ENCODE assay signal across 2 cellular contexts in the genomic region with DNA sequence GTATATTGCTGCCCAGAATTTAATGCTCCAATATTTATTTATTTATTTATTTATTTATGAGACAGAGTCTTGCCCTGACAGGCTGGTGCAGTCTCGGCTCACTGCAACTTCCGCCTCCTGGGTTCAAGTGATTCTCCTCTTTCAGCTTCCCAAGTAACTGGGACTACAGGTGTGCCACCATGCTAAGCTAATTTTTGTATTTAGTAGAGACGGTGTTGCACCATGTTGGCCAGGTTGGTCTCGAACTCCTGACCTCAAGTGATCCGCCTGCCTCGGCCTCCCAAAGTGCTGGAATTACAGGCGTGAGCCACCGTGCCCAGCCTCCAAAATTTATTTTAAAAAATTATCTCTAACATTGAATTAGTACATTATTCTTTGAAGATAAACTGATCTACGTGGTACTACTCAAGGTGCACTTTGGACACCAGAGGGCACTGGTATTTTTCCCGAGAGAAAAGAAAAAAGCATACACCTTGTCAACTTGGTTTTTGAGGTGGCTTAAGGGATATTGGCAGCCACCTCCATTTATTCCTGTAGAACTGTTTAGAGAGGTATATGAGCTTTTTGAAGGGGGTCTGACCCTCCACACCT.
A peak's percentile ranks its signal among the peaks of the same experiment; 100 is the strongest.
TF ChIP-seq lines count a peak whose summit lies in the region.

No MANE protein-coding gene starts in this region.

TF ChIP-seq in WTC11, 78 proteins besides CTCF, POLR2A, EP300 and RAD21:
- TF ChIP-seq, protein P1, sequence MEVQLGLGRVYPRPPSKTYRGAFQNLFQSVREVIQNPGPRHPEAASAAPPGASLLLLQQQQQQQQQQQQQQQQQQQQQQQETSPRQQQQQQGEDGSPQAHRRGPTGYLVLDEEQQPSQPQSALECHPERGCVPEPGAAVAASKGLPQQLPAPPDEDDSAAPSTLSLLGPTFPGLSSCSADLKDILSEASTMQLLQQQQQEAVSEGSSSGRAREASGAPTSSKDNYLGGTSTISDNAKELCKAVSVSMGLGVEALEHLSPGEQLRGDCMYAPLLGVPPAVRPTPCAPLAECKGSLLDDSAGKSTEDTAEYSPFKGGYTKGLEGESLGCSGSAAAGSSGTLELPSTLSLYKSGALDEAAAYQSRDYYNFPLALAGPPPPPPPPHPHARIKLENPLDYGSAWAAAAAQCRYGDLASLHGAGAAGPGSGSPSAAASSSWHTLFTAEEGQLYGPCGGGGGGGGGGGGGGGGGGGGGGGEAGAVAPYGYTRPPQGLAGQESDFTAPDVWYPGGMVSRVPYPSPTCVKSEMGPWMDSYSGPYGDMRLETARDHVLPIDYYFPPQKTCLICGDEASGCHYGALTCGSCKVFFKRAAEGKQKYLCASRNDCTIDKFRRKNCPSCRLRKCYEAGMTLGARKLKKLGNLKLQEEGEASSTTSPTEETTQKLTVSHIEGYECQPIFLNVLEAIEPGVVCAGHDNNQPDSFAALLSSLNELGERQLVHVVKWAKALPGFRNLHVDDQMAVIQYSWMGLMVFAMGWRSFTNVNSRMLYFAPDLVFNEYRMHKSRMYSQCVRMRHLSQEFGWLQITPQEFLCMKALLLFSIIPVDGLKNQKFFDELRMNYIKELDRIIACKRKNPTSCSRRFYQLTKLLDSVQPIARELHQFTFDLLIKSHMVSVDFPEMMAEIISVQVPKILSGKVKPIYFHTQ (CRISPR knock-in tag; IDR thresholded peaks at IDR 0.05), result no peak
- TF ChIP-seq ZNF121 (CRISPR knock-in tag; IDR thresholded peaks at IDR 0.05), result no peak

TF ChIP-seq in HepG2, 621 proteins besides CTCF, POLR2A, EP300 and RAD21 (continues in another document):
- TF ChIP-seq, protein P2, sequence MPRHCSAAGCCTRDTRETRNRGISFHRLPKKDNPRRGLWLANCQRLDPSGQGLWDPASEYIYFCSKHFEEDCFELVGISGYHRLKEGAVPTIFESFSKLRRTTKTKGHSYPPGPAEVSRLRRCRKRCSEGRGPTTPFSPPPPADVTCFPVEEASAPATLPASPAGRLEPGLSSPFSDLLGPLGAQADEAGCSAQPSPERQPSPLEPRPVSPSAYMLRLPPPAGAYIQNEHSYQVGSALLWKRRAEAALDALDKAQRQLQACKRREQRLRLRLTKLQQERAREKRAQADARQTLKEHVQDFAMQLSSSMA (CRISPR knock-in tag; IDR thresholded peaks at IDR 0.05), result no peak
- no peak for TF ChIP-seq ZNF577 (CRISPR knock-in tag; IDR thresholded peaks at IDR 0.05; ENCODE audit: borderline replicate concordance, low read depth)
- TF ChIP-seq, protein P3, sequence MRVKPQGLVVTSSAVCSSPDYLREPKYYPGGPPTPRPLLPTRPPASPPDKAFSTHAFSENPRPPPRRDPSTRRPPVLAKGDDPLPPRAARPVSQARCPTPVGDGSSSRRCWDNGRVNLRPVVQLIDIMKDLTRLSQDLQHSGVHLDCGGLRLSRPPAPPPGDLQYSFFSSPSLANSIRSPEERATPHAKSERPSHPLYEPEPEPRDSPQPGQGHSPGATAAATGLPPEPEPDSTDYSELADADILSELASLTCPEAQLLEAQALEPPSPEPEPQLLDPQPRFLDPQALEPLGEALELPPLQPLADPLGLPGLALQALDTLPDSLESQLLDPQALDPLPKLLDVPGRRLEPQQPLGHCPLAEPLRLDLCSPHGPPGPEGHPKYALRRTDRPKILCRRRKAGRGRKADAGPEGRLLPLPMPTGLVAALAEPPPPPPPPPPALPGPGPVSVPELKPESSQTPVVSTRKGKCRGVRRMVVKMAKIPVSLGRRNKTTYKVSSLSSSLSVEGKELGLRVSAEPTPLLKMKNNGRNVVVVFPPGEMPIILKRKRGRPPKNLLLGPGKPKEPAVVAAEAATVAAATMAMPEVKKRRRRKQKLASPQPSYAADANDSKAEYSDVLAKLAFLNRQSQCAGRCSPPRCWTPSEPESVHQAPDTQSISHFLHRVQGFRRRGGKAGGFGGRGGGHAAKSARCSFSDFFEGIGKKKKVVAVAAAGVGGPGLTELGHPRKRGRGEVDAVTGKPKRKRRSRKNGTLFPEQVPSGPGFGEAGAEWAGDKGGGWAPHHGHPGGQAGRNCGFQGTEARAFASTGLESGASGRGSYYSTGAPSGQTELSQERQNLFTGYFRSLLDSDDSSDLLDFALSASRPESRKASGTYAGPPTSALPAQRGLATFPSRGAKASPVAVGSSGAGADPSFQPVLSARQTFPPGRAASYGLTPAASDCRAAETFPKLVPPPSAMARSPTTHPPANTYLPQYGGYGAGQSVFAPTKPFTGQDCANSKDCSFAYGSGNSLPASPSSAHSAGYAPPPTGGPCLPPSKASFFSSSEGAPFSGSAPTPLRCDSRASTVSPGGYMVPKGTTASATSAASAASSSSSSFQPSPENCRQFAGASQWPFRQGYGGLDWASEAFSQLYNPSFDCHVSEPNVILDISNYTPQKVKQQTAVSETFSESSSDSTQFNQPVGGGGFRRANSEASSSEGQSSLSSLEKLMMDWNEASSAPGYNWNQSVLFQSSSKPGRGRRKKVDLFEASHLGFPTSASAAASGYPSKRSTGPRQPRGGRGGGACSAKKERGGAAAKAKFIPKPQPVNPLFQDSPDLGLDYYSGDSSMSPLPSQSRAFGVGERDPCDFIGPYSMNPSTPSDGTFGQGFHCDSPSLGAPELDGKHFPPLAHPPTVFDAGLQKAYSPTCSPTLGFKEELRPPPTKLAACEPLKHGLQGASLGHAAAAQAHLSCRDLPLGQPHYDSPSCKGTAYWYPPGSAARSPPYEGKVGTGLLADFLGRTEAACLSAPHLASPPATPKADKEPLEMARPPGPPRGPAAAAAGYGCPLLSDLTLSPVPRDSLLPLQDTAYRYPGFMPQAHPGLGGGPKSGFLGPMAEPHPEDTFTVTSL (CRISPR knock-in tag; IDR thresholded peaks at IDR 0.05; ENCODE audit: borderline replicate concordance), result no peak
- no peak for TF ChIP-seq SRSF4 (IDR thresholded peaks at IDR 0.05; ENCODE audit: low read depth, low read length, poor library complexity, severe bottlenecking)
- no peak for TF ChIP-seq RFXANK (CRISPR knock-in tag; IDR thresholded peaks at IDR 0.05)
- TF ChIP-seq DNMT3B (CRISPR knock-in tag; conservative IDR thresholded peaks at IDR 0.05), result no peak
- TF ChIP-seq, protein P4, sequence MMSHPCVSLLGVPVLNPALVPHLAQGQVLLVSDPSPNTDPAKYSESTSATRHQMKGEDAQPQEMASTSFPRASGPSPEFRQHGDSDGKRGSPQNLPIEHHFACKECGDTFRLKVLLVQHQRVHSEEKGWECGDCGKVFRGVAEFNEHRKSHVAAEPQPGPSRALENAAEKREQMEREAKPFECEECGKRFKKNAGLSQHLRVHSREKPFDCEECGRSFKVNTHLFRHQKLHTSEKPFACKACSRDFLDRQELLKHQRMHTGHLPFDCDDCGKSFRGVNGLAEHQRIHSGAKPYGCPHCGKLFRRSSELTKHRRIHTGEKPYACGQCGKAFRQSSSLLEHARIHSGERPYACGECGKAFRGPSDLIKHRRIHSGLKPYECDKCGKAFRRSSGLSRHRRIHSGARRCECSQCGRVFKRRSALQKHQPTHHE (CRISPR knock-in tag; IDR thresholded peaks at IDR 0.05; ENCODE audit: borderline replicate concordance), result peak; percentile 55; the same call in 1 of the 2 replicates
- TF ChIP-seq YEATS2 (CRISPR knock-in tag; IDR thresholded peaks at IDR 0.05; ENCODE audit: borderline replicate concordance), result no peak
- TF ChIP-seq FOXA3 (CRISPR knock-in tag; IDR thresholded peaks at IDR 0.05), result no peak; the same call in 1 of the 2 replicates
- TF ChIP-seq MAF1 (CRISPR knock-in tag; IDR thresholded peaks at IDR 0.05; ENCODE audit: borderline replicate concordance), result no peak
- 0 out of 2 replicates have a peak, but pooled peaks have one; percentile 12 for TF ChIP-seq REL (CRISPR knock-in tag; conservative IDR thresholded peaks at IDR 0.05)
- TF ChIP-seq SNAI1 (CRISPR knock-in tag; IDR thresholded peaks at IDR 0.05; ENCODE audit: borderline replicate concordance), result 0 out of 2 replicates have a peak, but pooled peaks have one; percentile 53
- TF ChIP-seq, protein P5, sequence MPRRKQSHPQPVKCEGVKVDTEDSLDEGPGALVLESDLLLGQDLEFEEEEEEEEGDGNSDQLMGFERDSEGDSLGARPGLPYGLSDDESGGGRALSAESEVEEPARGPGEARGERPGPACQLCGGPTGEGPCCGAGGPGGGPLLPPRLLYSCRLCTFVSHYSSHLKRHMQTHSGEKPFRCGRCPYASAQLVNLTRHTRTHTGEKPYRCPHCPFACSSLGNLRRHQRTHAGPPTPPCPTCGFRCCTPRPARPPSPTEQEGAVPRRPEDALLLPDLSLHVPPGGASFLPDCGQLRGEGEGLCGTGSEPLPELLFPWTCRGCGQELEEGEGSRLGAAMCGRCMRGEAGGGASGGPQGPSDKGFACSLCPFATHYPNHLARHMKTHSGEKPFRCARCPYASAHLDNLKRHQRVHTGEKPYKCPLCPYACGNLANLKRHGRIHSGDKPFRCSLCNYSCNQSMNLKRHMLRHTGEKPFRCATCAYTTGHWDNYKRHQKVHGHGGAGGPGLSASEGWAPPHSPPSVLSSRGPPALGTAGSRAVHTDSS (CRISPR knock-in tag; conservative IDR thresholded peaks at IDR 0.05), result no peak
- 0 out of 2 replicates have a peak, but pooled peaks have one; percentile 12 for TF ChIP-seq RFX3 (CRISPR knock-in tag; IDR thresholded peaks at IDR 0.05)
- no peak for TF ChIP-seq MAFF (IDR thresholded peaks at IDR 0.05; ENCODE audit: low read depth, low read length)
- no peak for TF ChIP-seq SUZ12 (IDR thresholded peaks at IDR 0.05; ENCODE audit: low read depth, low read length)
- TF ChIP-seq, protein P6, sequence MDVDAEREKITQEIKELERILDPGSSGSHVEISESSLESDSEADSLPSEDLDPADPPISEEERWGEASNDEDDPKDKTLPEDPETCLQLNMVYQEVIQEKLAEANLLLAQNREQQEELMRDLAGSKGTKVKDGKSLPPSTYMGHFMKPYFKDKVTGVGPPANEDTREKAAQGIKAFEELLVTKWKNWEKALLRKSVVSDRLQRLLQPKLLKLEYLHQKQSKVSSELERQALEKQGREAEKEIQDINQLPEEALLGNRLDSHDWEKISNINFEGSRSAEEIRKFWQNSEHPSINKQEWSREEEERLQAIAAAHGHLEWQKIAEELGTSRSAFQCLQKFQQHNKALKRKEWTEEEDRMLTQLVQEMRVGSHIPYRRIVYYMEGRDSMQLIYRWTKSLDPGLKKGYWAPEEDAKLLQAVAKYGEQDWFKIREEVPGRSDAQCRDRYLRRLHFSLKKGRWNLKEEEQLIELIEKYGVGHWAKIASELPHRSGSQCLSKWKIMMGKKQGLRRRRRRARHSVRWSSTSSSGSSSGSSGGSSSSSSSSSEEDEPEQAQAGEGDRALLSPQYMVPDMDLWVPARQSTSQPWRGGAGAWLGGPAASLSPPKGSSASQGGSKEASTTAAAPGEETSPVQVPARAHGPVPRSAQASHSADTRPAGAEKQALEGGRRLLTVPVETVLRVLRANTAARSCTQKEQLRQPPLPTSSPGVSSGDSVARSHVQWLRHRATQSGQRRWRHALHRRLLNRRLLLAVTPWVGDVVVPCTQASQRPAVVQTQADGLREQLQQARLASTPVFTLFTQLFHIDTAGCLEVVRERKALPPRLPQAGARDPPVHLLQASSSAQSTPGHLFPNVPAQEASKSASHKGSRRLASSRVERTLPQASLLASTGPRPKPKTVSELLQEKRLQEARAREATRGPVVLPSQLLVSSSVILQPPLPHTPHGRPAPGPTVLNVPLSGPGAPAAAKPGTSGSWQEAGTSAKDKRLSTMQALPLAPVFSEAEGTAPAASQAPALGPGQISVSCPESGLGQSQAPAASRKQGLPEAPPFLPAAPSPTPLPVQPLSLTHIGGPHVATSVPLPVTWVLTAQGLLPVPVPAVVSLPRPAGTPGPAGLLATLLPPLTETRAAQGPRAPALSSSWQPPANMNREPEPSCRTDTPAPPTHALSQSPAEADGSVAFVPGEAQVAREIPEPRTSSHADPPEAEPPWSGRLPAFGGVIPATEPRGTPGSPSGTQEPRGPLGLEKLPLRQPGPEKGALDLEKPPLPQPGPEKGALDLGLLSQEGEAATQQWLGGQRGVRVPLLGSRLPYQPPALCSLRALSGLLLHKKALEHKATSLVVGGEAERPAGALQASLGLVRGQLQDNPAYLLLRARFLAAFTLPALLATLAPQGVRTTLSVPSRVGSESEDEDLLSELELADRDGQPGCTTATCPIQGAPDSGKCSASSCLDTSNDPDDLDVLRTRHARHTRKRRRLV (CRISPR knock-in tag; IDR thresholded peaks at IDR 0.05), result no peak
- TF ChIP-seq ZNF180 (CRISPR knock-in tag; IDR thresholded peaks at IDR 0.05; ENCODE audit: borderline replicate concordance, low read depth), result no peak
- no peak for TF ChIP-seq GABPA (IDR thresholded peaks at IDR 0.05; ENCODE audit: low read depth, low read length)
- 0 out of 2 replicates have a peak, but pooled peaks have one; percentile 21 for TF ChIP-seq GABPA (CRISPR knock-in tag; IDR thresholded peaks at IDR 0.05; ENCODE audit: low read depth)
- TF ChIP-seq ZNF775 (CRISPR knock-in tag; IDR thresholded peaks at IDR 0.05; ENCODE audit: borderline replicate concordance), result no peak
- no peak for TF ChIP-seq ZNF567 (CRISPR knock-in tag; IDR thresholded peaks at IDR 0.05; ENCODE audit: borderline replicate concordance)
- no peak for TF ChIP-seq EED (CRISPR knock-in tag; IDR thresholded peaks at IDR 0.05)
- 0 out of 2 replicates have a peak, but pooled peaks have one; percentile 17 for TF ChIP-seq GATAD2A (CRISPR knock-in tag; IDR thresholded peaks at IDR 0.05)
- no peak for TF ChIP-seq ZFP37 (CRISPR knock-in tag; IDR thresholded peaks at IDR 0.05; ENCODE audit: borderline replicate concordance)
- no peak for TF ChIP-seq HMGA1 (CRISPR knock-in tag; conservative IDR thresholded peaks at IDR 0.05)
- TF ChIP-seq CBFB (CRISPR knock-in tag; IDR thresholded peaks at IDR 0.05), result no peak
- TF ChIP-seq NFKBIZ (CRISPR knock-in tag; IDR thresholded peaks at IDR 0.05), result no peak
- TF ChIP-seq EHMT2 (IDR thresholded peaks at IDR 0.05; ENCODE audit: borderline replicate concordance, low read depth, low read length), result peak; percentile 70; the same call in 1 of the 2 replicates
- no peak for TF ChIP-seq TCF7 (IDR thresholded peaks at IDR 0.05; ENCODE audit: low read depth)
- no peak for TF ChIP-seq IRX3 (CRISPR knock-in tag; IDR thresholded peaks at IDR 0.05; ENCODE audit: borderline replicate concordance, low read depth)
- TF ChIP-seq FOSL2 (CRISPR knock-in tag; IDR thresholded peaks at IDR 0.05), result no peak
- TF ChIP-seq TCF7L2 (IDR thresholded peaks at IDR 0.05; ENCODE audit: low read depth, low read length), result no peak
- TF ChIP-seq, protein P7, sequence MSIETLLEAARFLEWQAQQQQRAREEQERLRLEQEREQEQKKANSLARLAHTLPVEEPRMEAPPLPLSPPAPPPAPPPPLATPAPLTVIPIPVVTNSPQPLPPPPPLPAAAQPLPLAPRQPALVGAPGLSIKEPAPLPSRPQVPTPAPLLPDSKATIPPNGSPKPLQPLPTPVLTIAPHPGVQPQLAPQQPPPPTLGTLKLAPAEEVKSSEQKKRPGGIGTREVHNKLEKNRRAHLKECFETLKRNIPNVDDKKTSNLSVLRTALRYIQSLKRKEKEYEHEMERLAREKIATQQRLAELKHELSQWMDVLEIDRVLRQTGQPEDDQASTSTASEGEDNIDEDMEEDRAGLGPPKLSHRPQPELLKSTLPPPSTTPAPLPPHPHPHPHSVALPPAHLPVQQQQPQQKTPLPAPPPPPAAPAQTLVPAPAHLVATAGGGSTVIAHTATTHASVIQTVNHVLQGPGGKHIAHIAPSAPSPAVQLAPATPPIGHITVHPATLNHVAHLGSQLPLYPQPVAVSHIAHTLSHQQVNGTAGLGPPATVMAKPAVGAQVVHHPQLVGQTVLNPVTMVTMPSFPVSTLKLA (IDR thresholded peaks at IDR 0.05), result no peak
- TF ChIP-seq, protein P8, sequence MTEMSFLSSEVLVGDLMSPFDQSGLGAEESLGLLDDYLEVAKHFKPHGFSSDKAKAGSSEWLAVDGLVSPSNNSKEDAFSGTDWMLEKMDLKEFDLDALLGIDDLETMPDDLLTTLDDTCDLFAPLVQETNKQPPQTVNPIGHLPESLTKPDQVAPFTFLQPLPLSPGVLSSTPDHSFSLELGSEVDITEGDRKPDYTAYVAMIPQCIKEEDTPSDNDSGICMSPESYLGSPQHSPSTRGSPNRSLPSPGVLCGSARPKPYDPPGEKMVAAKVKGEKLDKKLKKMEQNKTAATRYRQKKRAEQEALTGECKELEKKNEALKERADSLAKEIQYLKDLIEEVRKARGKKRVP (CRISPR knock-in tag; IDR thresholded peaks at IDR 0.05), result no peak
- 0 out of 2 replicates have a peak, but pooled peaks have one; percentile 29 for TF ChIP-seq ZNF335 (CRISPR knock-in tag; IDR thresholded peaks at IDR 0.05)
- no peak for TF ChIP-seq NPAS2 (CRISPR knock-in tag; IDR thresholded peaks at IDR 0.05; ENCODE audit: borderline replicate concordance)
